Comparison of ENCODE assay signal across 27 cellular contexts in the genomic region with DNA sequence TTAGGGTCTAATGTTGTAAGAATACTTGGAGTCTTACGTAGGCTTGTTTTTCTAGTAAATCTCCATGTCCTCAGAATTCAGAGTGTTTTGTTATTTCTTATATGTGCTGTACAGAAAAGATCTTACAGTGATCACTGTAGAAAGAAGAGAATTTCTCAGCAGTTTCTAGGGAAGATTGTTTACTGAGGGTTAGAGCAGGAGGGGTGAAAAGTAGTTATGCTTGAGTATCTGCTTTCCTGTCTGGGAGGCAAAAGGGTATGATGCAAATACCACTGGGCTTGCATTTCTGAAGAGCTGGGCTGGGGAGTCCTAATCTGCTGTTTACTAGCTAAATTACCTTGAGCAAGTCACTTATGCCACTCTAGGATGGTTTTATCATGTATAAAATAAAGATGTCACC.
"Had no signal": no experiment of that assay in that cellular context is flagged by ENCODE, and none has a peak within 500 bp of the region (broad histone marks: within the 10 kb centered on the region; RNA-seq: fewer than 3 reads in every experiment).

No MANE protein-coding gene starts in this region.

- H3K27ac ChIP-seq: brain microvascular endothelial cell, SK-N-MC had no signal

- H3K9me3 Mint-ChIP-seq: WTC11 had no signal

- DNase-seq: activated CD4-positive, alpha-beta T cell treated with anti-CD3 and anti-CD28 coated beads for 48 hours; activated CD4-positive, alpha-beta T cell treated with anti-CD3 and anti-CD28 coated beads, Interleukin-2, amount 50 U/mL, for 4 hours; activated CD4-positive, CD25-positive, alpha-beta regulatory T cell treated with anti-CD3 and anti-CD28 coated beads, Interleukin-2, amount 50 U/mL, for 72 hours; activated CD8-positive, alpha-beta memory T cell treated with anti-CD3 and anti-CD28 coated beads, Interleukin-2, amount 50 U/mL, for 48 hours; activated CD8-positive, alpha-beta T cell treated with anti-CD3 and anti-CD28 coated beads, Interleukin-2, amount 10 ng/mL, durations not matched to agents 7 days and 5 days; activated effector memory CD4-positive, alpha-beta T cell treated with anti-CD3 and anti-CD28 coated beads, Interleukin-2, amount 50 U/mL, for 16 hours; activated naive CD4-positive, alpha-beta T cell treated with Interleukin-2 at 50 U/mL for 16 hours; activated T-cell treated with anti-CD3 and anti-CD28 coated beads, Interleukin-2, amount 50 U/mL, for 1 hour; amygdala; brain microvascular endothelial cell; Kasumi-1; KBM-7; NCI-H1092; NCI-H1417; NCI-H1930; NCI-H510A treated with DMSO at 0.1 percent for 48 hours; NCI-H69; NK-92 treated with Interleukin-12 subunit alpha and Interleukin-12 subunit beta, amount 100 ng/mL, for 24 hours; OCI-M1; RPMI8226; T-helper 17 cell; T-helper 9 cell had no signal

- H3K4me3 Mint-ChIP-seq: activated CD8-positive, alpha-beta T cell treated with anti-CD3 and anti-CD28 coated beads, Interleukin-2, amount 10 ng/mL, durations not matched to agents 7 days and 5 days; activated naive CD8-positive, alpha-beta T cell; T-helper 17 cell; WTC11 had no signal

- H3K4me1 Mint-ChIP-seq: WTC11 had no signal

- ATAC-seq: activated CD8-positive, alpha-beta T cell treated with anti-CD3 and anti-CD28 coated beads, Interleukin-2, amount 10 ng/mL, durations not matched to agents 7 days and 5 days; Panc1; Right ventricle myocardium inferior; T-helper 17 cell; WTC11 had no signal

- H3K4me3 ChIP-seq: SK-N-MC had no signal

- H3K27me3 ChIP-seq: brain microvascular endothelial cell had no signal

- H3K27me3 Mint-ChIP-seq: activated naive CD8-positive, alpha-beta T cell; T-helper 17 cell had no signal

- H3K27ac Mint-ChIP-seq: activated CD8-positive, alpha-beta T cell treated with anti-CD3 and anti-CD28 coated beads, Interleukin-2, amount 10 ng/mL, durations not matched to agents 7 days and 5 days; activated naive CD8-positive, alpha-beta T cell; T-helper 17 cell; WTC11 had no signal
